Comparison of ENCODE assay signal across 7 cellular contexts in the genomic region with DNA sequence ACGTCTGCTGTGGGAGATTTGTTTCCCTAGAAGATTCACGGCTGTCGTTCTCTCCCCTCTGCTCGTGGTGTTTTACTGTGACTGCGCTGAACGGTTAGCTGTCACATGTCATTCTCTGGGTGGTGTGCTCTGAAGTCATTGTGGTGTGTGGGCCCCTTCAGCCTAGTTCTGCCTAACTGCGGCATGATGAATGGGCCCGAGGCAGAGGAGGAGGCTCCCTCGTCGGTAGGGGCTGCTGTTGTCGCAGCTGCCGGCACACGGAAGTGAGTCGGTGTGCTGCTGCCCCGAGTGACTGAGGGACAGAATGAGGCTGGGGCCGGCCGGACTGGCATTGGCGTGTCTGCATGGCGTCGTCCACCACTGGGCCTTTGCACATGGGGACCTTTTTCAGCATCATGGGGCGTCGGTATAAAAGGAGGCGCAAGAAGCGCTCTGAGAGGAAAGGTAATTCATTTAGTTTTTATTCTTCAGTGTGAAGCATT.
DNase-seq lines count a peak whose midpoint lies in the region; ATAC-seq, FAIRE-seq and TF ChIP-seq lines count a peak whose summit lies in the region.

No MANE protein-coding gene starts in this region.

- no peaks in the 10 kb centered on the region for H3F3A ChIP-seq in MM.1S (ENCODE audit: insufficient read depth, low read length)

- intact Hi-C loops in pancreas (cut with DNase I) (no loop called here), transverse colon (cut with DNase I; ENCODE audit: low total_unique reads) (no loop called here)

- TF ChIP-seq EP300 in transverse colon (IDR thresholded peaks at IDR 0.05; ENCODE audit: low read depth), result no peak

- H2AFZ ChIP-seq in MM.1S (ENCODE audit: low read length), result no peak overlapping the region

- H3K27ac Mint-ChIP-seq in endothelial cell (ENCODE audit: unreplicated experiment), result no peak overlapping the region

- no peaks in the 10 kb centered on the region for H4K20me1 ChIP-seq in MM.1S (ENCODE audit: insufficient read depth, low read length)

- H3K79me2 ChIP-seq in MM.1S (ENCODE audit: low read length), result no peaks in the 10 kb centered on the region

- H3K27ac ChIP-seq in MM.1S (ENCODE audit: low read length), result no peak overlapping the region
- H3K27ac ChIP-seq in pancreas, result no peak overlapping the region
- H3K27ac ChIP-seq in transverse colon, result peak overlapping the region in 2 of 4 donors; percentile 2 to 4

- in situ Hi-C loops in transverse colon (cut with MboI; ENCODE audit: low pct_ligation_motif_present in 1 of 4, low pct_unique_long_range_greater_than_20kb in 1 of 4, low sequenced_read_pairs in 3 of 4), result loop anchor here in 1 of 4 donors (25.0 kb wide), 1 partner anchor 310 kb away; no protein-coding TSS in a partner anchor

- no peaks in the 10 kb centered on the region for H3K9me3 Mint-ChIP-seq in endothelial cell (ENCODE audit: unreplicated experiment)

- ATAC-seq in pancreas (peak in 3 of 4 donors; percentile 29 to 79 (median 71)), GM21423 (IDR thresholded peaks at IDR 0.05; ENCODE audit: unreplicated experiment) (no peak), HG03432 (IDR thresholded peaks at IDR 0.05; ENCODE audit: unreplicated experiment) (no peak)

- DNase-seq in MM.1S (no peak), endothelial cell (ENCODE audit: low spot score) (peak; percentile 46), pancreas (no peak), transverse colon (peak; percentile 50)
- peak; percentile 31 to 51 for DNase-seq in activated CD4-positive, alpha-beta T cell treated with anti-CD3 and anti-CD28 coated beads, Interleukin-2, amount 50 U/mL, for 24 hours (ENCODE audit: low read depth in 1 of 2, low spot score in 1 of 2)

- H3K36me3 Mint-ChIP-seq in endothelial cell (ENCODE audit: low read depth, unreplicated experiment), result no peaks in the 10 kb centered on the region

- no peaks in the 10 kb centered on the region for H3K9me2 ChIP-seq in MM.1S (replicated peaks; ENCODE audit: insufficient read depth, low read length)

- TF ChIP-seq CTCF in MM.1S (IDR thresholded peaks at IDR 0.05; ENCODE audit: low read length) (0 out of 2 replicates have a peak, but pooled peaks have one; percentile 10), endothelial cell (IDR thresholded peaks at IDR 0.05; ENCODE audit: unreplicated experiment) (no peak), pancreas (IDR thresholded peaks at IDR 0.05) (no peak), transverse colon (IDR thresholded peaks at IDR 0.05) (peak in 2 of 5 experiments; percentile 10 to 17)

- H3K36me3 ChIP-seq in MM.1S (replicated peaks; ENCODE audit: insufficient read depth, low read length) (no peaks in the 10 kb centered on the region), pancreas (no peaks in the 10 kb centered on the region), transverse colon (no peaks in the 10 kb centered on the region)

- H3K9ac ChIP-seq in MM.1S (ENCODE audit: low read length), result no peak overlapping the region

- H3K27me3 ChIP-seq in MM.1S (replicated peaks; ENCODE audit: insufficient read depth, low read length), result peaks cover 84% of the 10 kb centered on the region
- H3K27me3 ChIP-seq in pancreas, result no peaks in the 10 kb centered on the region
- H3K27me3 ChIP-seq in transverse colon, result no peaks in the 10 kb centered on the region

- FAIRE-seq in pancreas (lab: Jason Lieb, UNC), result no peak

- no peaks in the 10 kb centered on the region for H3K9me3 ChIP-seq in MM.1S (replicated peaks; ENCODE audit: insufficient read depth, low read length)
- no peaks in the 10 kb centered on the region for H3K9me3 ChIP-seq in pancreas
- no peaks in the 10 kb centered on the region for H3K9me3 ChIP-seq in transverse colon

- no peak overlapping the region for H3K4me2 ChIP-seq in MM.1S (ENCODE audit: low read depth, low read length)

- no peak for TF ChIP-seq POLR2A in transverse colon (IDR thresholded peaks at IDR 0.05)

- 74 to 76% methylated on average over 24 of the region's 24 CpGs for WGBS in pancreas, 2 donors
- WGBS in transverse colon (ENCODE audit: low coverage in 1 of 2), 2 donors, result 56 to 58% methylated on average over 12 to 24 of the region's 24 CpGs

- H3K4me3 ChIP-seq in MM.1S (ENCODE audit: low read length), result no peak overlapping the region
- H3K4me3 ChIP-seq in pancreas, result no peak overlapping the region
- H3K4me3 ChIP-seq in transverse colon, result no peak overlapping the region

- H3K27me3 Mint-ChIP-seq in endothelial cell (ENCODE audit: unreplicated experiment), result peaks cover 3% of the 10 kb centered on the region

- H3K4me1 Mint-ChIP-seq in endothelial cell (ENCODE audit: unreplicated experiment), result peaks cover 13% of the 10 kb centered on the region

- no peak overlapping the region for H3K4me3 Mint-ChIP-seq in endothelial cell (ENCODE audit: unreplicated experiment)

- no peaks in the 10 kb centered on the region for H3K4me1 ChIP-seq in MM.1S (ENCODE audit: low read length)
- no peaks in the 10 kb centered on the region for H3K4me1 ChIP-seq in pancreas
- H3K4me1 ChIP-seq in transverse colon, result peaks cover 0 to 16% (median 0%) of the 10 kb centered on the region in 4 donors

Comparison
In these comparisons a context has a peak if more than half of its experiments do, and no peak if none do; other contexts are left out.
1. DNase-seq: peak in activated CD4-positive, alpha-beta T cell treated with anti-CD3 and anti-CD28 coated beads, Interleukin-2, amount 50 U/mL, for 24 hours (2 of 2), endothelial cell (single experiment) and transverse colon (single experiment); none in MM.1S (single experiment) and pancreas (0 of 6).
2. ATAC-seq: peak in pancreas (3 of 4); none in GM21423 (single experiment) and HG03432 (single experiment).